20 cellular contexts compared by ENCODE assay signal in genomic region chr2:191738667-191739066, GRCh38.
"Had no signal": no experiment of that assay in that cellular context is flagged by ENCODE, and none has a peak within 500 bp of the region (broad histone marks: within the 10 kb centered on the region; RNA-seq: fewer than 3 reads in every experiment).

No MANE protein-coding gene starts in this region.

- DNase-seq: activated CD4-positive, alpha-beta memory T cell treated with anti-CD3 and anti-CD28 coated beads for 36 hours; activated gamma-delta T cell treated with Interleukin-2 at 50 U/mL for 16 hours; activated T-cell treated with anti-CD3 and anti-CD28 coated beads for 4 hours; central memory CD4-positive, alpha-beta T cell; heart left ventricle; mesenchymal stem cell; naive thymus-derived CD4-positive, alpha-beta T cell; psoas muscle; right lobe of liver; stimulated activated CD4-positive, alpha-beta T cell treated with anti-CD3 and anti-CD28 coated beads, Interleukin-4, amount 100 ng/mL, for 1 hour; stimulated activated naive CD8-positive, alpha-beta T cell treated with anti-CD3 and anti-CD28 coated beads, Interleukin-15, amount 100 ng/mL, for 72 hours; T-helper 2 cell; testis; upper lobe of right lung had no signal

- H3K4me3 Mint-ChIP-seq: activated CD4-positive, alpha-beta memory T cell treated with anti-CD3 and anti-CD28 coated beads for 36 hours; activated T-helper 1 cell treated with anti-CD3 and anti-CD28 coated beads, Interleukin-12 subunit alpha, Interleukin-12 subunit beta, Interleukin-2, Interleukin-4 antibody, amounts not matched to agents 30 ng/mL and 10 ng/mL and 1 ng/mL, durations not matched to agents 14 hours and 24 hours and 36 hours; brain; naive thymus-derived CD4-positive, alpha-beta T cell; stimulated activated naive CD8-positive, alpha-beta T cell treated with anti-CD3 and anti-CD28 coated beads, Interleukin-15, amount 100 ng/mL, for 72 hours had no signal

- H3K27me3 ChIP-seq: gastroesophageal sphincter, heart left ventricle, right lobe of liver, testis, upper lobe of right lung had no signal

- H3K36me3 Mint-ChIP-seq: activated CD4-positive, alpha-beta memory T cell treated with anti-CD3 and anti-CD28 coated beads for 36 hours; activated naive CD4-positive, alpha-beta T cell treated with anti-CD3 and anti-CD28 coated beads, Interleukin-2, amount 50 U/mL, for 72 hours; brain; naive thymus-derived CD4-positive, alpha-beta T cell had no signal

- H3K4me1 ChIP-seq: heart left ventricle, psoas muscle, right lobe of liver, testis had no signal

- H3K27ac Mint-ChIP-seq: activated CD4-positive, alpha-beta memory T cell treated with anti-CD3 and anti-CD28 coated beads for 36 hours; activated naive CD4-positive, alpha-beta T cell treated with anti-CD3 and anti-CD28 coated beads, Interleukin-2, amount 50 U/mL, for 72 hours; activated T-helper 1 cell treated with anti-CD3 and anti-CD28 coated beads, Interleukin-12 subunit alpha, Interleukin-12 subunit beta, Interleukin-2, Interleukin-4 antibody, amounts not matched to agents 30 ng/mL and 10 ng/mL and 1 ng/mL, durations not matched to agents 14 hours and 24 hours and 36 hours; stimulated activated naive CD8-positive, alpha-beta T cell treated with anti-CD3 and anti-CD28 coated beads, Interleukin-15, amount 100 ng/mL, for 72 hours had no signal

- ATAC-seq: activated naive CD4-positive, alpha-beta T cell treated with anti-CD3 and anti-CD28 coated beads, Interleukin-2, amount 50 U/mL, for 72 hours; gastroesophageal sphincter; heart left ventricle; naive thymus-derived CD4-positive, alpha-beta T cell; right lobe of liver; stimulated activated naive CD8-positive, alpha-beta T cell treated with anti-CD3 and anti-CD28 coated beads, Interleukin-15, amount 100 ng/mL, for 72 hours; upper lobe of right lung had no signal

- H3K27me3 Mint-ChIP-seq: brain had no signal

- H3K9me3 Mint-ChIP-seq: activated CD4-positive, alpha-beta memory T cell treated with anti-CD3 and anti-CD28 coated beads for 36 hours; activated naive CD4-positive, alpha-beta T cell treated with anti-CD3 and anti-CD28 coated beads, Interleukin-2, amount 50 U/mL, for 72 hours; activated T-helper 1 cell treated with anti-CD3 and anti-CD28 coated beads, Interleukin-12 subunit alpha, Interleukin-12 subunit beta, Interleukin-2, Interleukin-4 antibody, amounts not matched to agents 30 ng/mL and 10 ng/mL and 1 ng/mL, durations not matched to agents 14 hours and 24 hours and 36 hours; stimulated activated naive CD8-positive, alpha-beta T cell treated with anti-CD3 and anti-CD28 coated beads, Interleukin-15, amount 100 ng/mL, for 72 hours had no signal

- H3K4me3 ChIP-seq: coronary artery, heart left ventricle, right lobe of liver, smooth muscle cell, testis, upper lobe of right lung had no signal

- H3K9me3 ChIP-seq: gastroesophageal sphincter, heart left ventricle, psoas muscle, right lobe of liver, testis, upper lobe of right lung had no signal

- H3K27ac ChIP-seq: coronary artery, gastroesophageal sphincter, heart left ventricle, psoas muscle, right lobe of liver, testis, upper lobe of right lung had no signal

- H3K4me2 ChIP-seq: smooth muscle cell had no signal

- H3K36me3 ChIP-seq: gastroesophageal sphincter, heart left ventricle, right lobe of liver, upper lobe of right lung had no signal
